ENCODE assay signal across 1 cellular context in the genomic region with DNA sequence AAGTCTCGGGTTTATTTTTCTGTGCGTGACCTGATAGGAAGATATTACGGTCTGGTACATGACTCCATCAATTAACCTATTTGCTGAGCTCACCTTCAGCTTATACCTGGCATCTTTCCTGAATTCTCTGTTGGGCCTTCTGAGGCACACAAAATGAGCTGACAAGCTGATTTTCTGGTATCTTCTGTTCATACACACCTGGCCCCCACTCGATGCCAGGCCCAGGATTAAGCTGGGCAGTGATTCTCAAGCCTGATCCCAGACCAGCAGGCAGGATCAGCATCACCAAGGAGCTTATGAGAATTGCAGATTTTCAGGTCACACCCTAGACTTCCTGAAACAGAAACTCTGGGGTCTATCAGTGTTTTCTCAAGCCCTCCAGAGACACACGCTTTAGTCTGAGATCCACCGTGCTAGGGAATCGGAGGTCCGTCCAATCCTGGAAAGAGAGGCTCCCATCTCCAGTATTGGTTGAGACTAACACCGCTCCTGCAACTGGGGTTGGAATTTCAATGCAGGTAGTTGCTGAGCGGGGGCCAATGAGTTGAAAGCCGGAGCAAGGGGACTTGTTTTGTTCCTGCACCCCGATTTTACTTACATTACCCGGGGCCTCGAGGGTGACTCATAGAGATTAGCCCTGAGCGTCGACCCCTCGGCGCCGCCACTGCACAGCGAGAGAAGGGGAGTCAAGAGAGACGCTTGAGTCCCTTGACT.
A peak's percentile ranks its signal among the peaks of the same experiment; 100 is the strongest.
TF ChIP-seq lines count a peak whose summit lies in the region.

No MANE protein-coding gene starts in this region.

TF ChIP-seq in GM12878, 131 proteins besides CTCF, POLR2A, EP300 and RAD21 (continued from another document):
- TF ChIP-seq, protein P1, sequence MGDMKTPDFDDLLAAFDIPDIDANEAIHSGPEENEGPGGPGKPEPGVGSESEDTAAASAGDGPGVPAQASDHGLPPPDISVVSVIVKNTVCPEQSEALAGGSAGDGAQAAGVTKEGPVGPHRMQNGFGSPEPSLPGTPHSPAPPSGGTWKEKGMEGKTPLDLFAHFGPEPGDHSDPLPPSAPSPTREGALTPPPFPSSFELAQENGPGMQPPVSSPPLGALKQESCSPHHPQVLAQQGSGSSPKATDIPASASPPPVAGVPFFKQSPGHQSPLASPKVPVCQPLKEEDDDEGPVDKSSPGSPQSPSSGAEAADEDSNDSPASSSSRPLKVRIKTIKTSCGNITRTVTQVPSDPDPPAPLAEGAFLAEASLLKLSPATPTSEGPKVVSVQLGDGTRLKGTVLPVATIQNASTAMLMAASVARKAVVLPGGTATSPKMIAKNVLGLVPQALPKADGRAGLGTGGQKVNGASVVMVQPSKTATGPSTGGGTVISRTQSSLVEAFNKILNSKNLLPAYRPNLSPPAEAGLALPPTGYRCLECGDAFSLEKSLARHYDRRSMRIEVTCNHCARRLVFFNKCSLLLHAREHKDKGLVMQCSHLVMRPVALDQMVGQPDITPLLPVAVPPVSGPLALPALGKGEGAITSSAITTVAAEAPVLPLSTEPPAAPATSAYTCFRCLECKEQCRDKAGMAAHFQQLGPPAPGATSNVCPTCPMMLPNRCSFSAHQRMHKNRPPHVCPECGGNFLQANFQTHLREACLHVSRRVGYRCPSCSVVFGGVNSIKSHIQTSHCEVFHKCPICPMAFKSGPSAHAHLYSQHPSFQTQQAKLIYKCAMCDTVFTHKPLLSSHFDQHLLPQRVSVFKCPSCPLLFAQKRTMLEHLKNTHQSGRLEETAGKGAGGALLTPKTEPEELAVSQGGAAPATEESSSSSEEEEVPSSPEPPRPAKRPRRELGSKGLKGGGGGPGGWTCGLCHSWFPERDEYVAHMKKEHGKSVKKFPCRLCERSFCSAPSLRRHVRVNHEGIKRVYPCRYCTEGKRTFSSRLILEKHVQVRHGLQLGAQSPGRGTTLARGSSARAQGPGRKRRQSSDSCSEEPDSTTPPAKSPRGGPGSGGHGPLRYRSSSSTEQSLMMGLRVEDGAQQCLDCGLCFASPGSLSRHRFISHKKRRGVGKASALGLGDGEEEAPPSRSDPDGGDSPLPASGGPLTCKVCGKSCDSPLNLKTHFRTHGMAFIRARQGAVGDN (IDR thresholded peaks at IDR 0.05): no peak; the same call in 1 of the 2 replicates
- peak; percentile 50; the same call in 1 of the 2 replicates for TF ChIP-seq JUND (IDR thresholded peaks at IDR 0.05; ENCODE audit: low read depth, low read length)
- no peak for TF ChIP-seq SMAD5 (IDR thresholded peaks at IDR 0.05; ENCODE audit: low read depth)
- TF ChIP-seq, protein P2, sequence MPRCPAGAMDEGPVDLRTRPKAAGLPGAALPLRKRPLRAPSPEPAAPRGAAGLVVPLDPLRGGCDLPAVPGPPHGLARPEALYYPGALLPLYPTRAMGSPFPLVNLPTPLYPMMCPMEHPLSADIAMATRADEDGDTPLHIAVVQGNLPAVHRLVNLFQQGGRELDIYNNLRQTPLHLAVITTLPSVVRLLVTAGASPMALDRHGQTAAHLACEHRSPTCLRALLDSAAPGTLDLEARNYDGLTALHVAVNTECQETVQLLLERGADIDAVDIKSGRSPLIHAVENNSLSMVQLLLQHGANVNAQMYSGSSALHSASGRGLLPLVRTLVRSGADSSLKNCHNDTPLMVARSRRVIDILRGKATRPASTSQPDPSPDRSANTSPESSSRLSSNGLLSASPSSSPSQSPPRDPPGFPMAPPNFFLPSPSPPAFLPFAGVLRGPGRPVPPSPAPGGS (IDR thresholded peaks at IDR 0.05; ENCODE audit: borderline replicate concordance, insufficient read depth, low read depth, low read length, poor library complexity, severe bottlenecking): no peak
